Comparison of ENCODE assay signal across 1 cellular context in genomic region chr14:24095196-24096068, GRCh38.
A peak's percentile ranks its signal among the peaks of the same experiment; 100 is the strongest.
TF ChIP-seq lines count a peak whose summit lies in the region.

No MANE protein-coding gene starts in this region.

TF ChIP-seq in H1, 55 proteins besides CTCF, POLR2A, EP300 and RAD21:
- peak; percentile 82 for TF ChIP-seq E2F6 (IDR thresholded peaks at IDR 0.05)
- no peak for TF ChIP-seq CTBP2 (IDR thresholded peaks at IDR 0.05; ENCODE audit: borderline replicate concordance, insufficient read depth, insufficient read length, low read length)
- no peak for TF ChIP-seq EZH2 (IDR thresholded peaks at IDR 0.05; ENCODE audit: low read depth, low read length, severe bottlenecking)
- TF ChIP-seq TAF1 (IDR thresholded peaks at IDR 0.05; ENCODE audit: low read depth, low read length) = peak; percentile 94
- TF ChIP-seq TBP (IDR thresholded peaks at IDR 0.05; ENCODE audit: low read depth, low read length) = peak; percentile 89
- no peak for TF ChIP-seq BRCA1 (IDR thresholded peaks at IDR 0.05; ENCODE audit: low read depth, low read length)
- 0 out of 2 replicates have a peak, but pooled peaks have one; percentile 26 for TF ChIP-seq SP1 (IDR thresholded peaks at IDR 0.05; ENCODE audit: low read depth, low read length)
- peak; percentile 93 for TF ChIP-seq POLR2AphosphoS5 (IDR thresholded peaks at IDR 0.05; ENCODE audit: low read depth, low read length)
- TF ChIP-seq JUND (IDR thresholded peaks at IDR 0.05; ENCODE audit: low read length) = no peak
- TF ChIP-seq SAP30 (IDR thresholded peaks at IDR 0.05; ENCODE audit: insufficient read depth, insufficient replicate concordance, low read length) = no peak
- TF ChIP-seq TAF7 (optimal IDR thresholded peaks at IDR 0.05; ENCODE audit: borderline replicate concordance, low read depth, low read length) = peak; percentile 95
- TF ChIP-seq POU5F1 (IDR thresholded peaks at IDR 0.05; ENCODE audit: low read depth, low read length) = no peak
- TF ChIP-seq TCF12 (IDR thresholded peaks at IDR 0.05; ENCODE audit: low read depth, low read length) = no peak
- no peak for TF ChIP-seq RXRA (IDR thresholded peaks at IDR 0.05; ENCODE audit: insufficient read depth, low read depth, low read length)
- no peak for TF ChIP-seq SP2 (IDR thresholded peaks at IDR 0.05; ENCODE audit: low read length)
- peak; percentile 90 for TF ChIP-seq USF2 (IDR thresholded peaks at IDR 0.05; ENCODE audit: low read length)
- TF ChIP-seq MAX (IDR thresholded peaks at IDR 0.05) = peak; percentile 95
- 0 out of 2 replicates have a peak, but pooled peaks have one; percentile 43 for TF ChIP-seq ATF3 (IDR thresholded peaks at IDR 0.05; ENCODE audit: insufficient read depth, low read depth, low read length)
- TF ChIP-seq GTF2F1 (IDR thresholded peaks at IDR 0.05; ENCODE audit: borderline replicate concordance, low read depth, low read length) = 0 out of 2 replicates have a peak, but pooled peaks have one; percentile 42
- TF ChIP-seq SP4 (IDR thresholded peaks at IDR 0.05; ENCODE audit: low read length) = no peak
